ENCODE assay signal across 29 cellular contexts in genomic region chr21:39854572-39854971, GRCh38. TPM values are rescaled to one million over a fixed set of nuclear protein-coding genes. Genes with fewer than 3 reads are reported as not detected.
"Had no signal": no experiment of that assay in that cellular context is flagged by ENCODE, and none has a peak within 500 bp of the region (broad histone marks: within the 10 kb centered on the region; RNA-seq: fewer than 3 reads in every experiment).

No MANE protein-coding gene starts in this region.

- H3K4me1 Mint-ChIP-seq: activated naive CD4-positive, alpha-beta T cell treated with anti-CD3 and anti-CD28 coated beads, Interleukin-2, amount 10 ng/mL, durations not matched to agents 7 days and 5 days; activated naive CD8-positive, alpha-beta T cell treated with anti-CD3 and anti-CD28 coated beads, Interleukin-2, amount 50 U/mL, for 24 hours; central memory CD8-positive, alpha-beta T cell had no signal

- H3K9me3 ChIP-seq: colonic mucosa, left lung, tibial nerve, uterus had no signal

- H3K27me3 ChIP-seq: colonic mucosa, foreskin keratinocyte, left lung, tibial nerve, uterus had no signal

- H3K4me3 ChIP-seq: colonic mucosa, left lung, tibial nerve, uterus had no signal

- H3K27ac Mint-ChIP-seq: activated naive CD4-positive, alpha-beta T cell treated with anti-CD3 and anti-CD28 coated beads, Interleukin-2, amount 10 ng/mL, durations not matched to agents 7 days and 5 days; activated naive CD8-positive, alpha-beta T cell treated with anti-CD3 and anti-CD28 coated beads, Interleukin-2, amount 50 U/mL, for 24 hours; brain; mesothelial cell of epicardium; natural killer cell treated with Interleukin-12 subunit alpha and Interleukin-12 subunit beta and Interleukin-15 and Interleukin-18, amount 100 ng/mL, for 72 hours; progenitor cell of endocrine pancreas had no signal

- H3K4me3 Mint-ChIP-seq: activated naive CD4-positive, alpha-beta T cell treated with anti-CD3 and anti-CD28 coated beads, Interleukin-2, amount 10 ng/mL, durations not matched to agents 7 days and 5 days; activated naive CD8-positive, alpha-beta T cell treated with anti-CD3 and anti-CD28 coated beads, Interleukin-2, amount 50 U/mL, for 24 hours; brain; central memory CD8-positive, alpha-beta T cell; mesothelial cell of epicardium; natural killer cell treated with Interleukin-12 subunit alpha and Interleukin-12 subunit beta and Interleukin-15 and Interleukin-18, amount 100 ng/mL, for 72 hours had no signal

- DNase-seq: activated CD4-positive, alpha-beta T cell treated with anti-CD3 and anti-CD28 coated beads for 48 hours; activated CD4-positive, CD25-positive, alpha-beta regulatory T cell; activated CD8-positive, alpha-beta memory T cell treated with anti-CD3 and anti-CD28 coated beads, Interleukin-2, amount 50 U/mL, for 48 hours; activated effector memory CD4-positive, alpha-beta T cell treated with Interleukin-2 at 50 U/mL for 16 hours; activated naive CD4-positive, alpha-beta T cell treated with anti-CD3 and anti-CD28 coated beads, Interleukin-2, amount 10 ng/mL, durations not matched to agents 7 days and 5 days; activated naive CD8-positive, alpha-beta T cell treated with anti-CD3 and anti-CD28 coated beads, Interleukin-2, amount 50 U/mL, for 24 hours; activated T-cell treated with anti-CD3 and anti-CD28 coated beads, Interleukin-2, amount 50 U/mL, for 48 hours; anterior cingulate cortex; colonic mucosa; foreskin keratinocyte; hypothalamus; kidney; left lung; occipital lobe; right cardiac atrium; stimulated activated CD4-positive, alpha-beta T cell treated with anti-CD3 and anti-CD28 coated beads, Interleukin-2, amount 100 ng/mL, for 24 hours; stimulated activated naive CD8-positive, alpha-beta T cell treated with anti-CD3 and anti-CD28 coated beads, Interleukin-15, Interleukin-2, amounts not matched to agents 100 U/mL and 50 U/mL, for 24 hours; substantia nigra; uterus had no signal

- H3K36me3 Mint-ChIP-seq: activated naive CD4-positive, alpha-beta T cell treated with anti-CD3 and anti-CD28 coated beads, Interleukin-2, amount 10 ng/mL, durations not matched to agents 7 days and 5 days; brain; mesothelial cell of epicardium; natural killer cell treated with Interleukin-12 subunit alpha and Interleukin-12 subunit beta and Interleukin-15 and Interleukin-18, amount 100 ng/mL, for 72 hours had no signal

- ATAC-seq: activated naive CD8-positive, alpha-beta T cell treated with anti-CD3 and anti-CD28 coated beads, Interleukin-2, amount 50 U/mL, for 24 hours; foreskin keratinocyte; left lung; natural killer cell treated with Interleukin-12 subunit alpha and Interleukin-12 subunit beta and Interleukin-15 and Interleukin-18, amount 100 ng/mL, for 72 hours; right cardiac atrium; stimulated activated naive CD8-positive, alpha-beta T cell treated with anti-CD3 and anti-CD28 coated beads, Interleukin-15, Interleukin-2, amounts not matched to agents 100 U/mL and 50 U/mL, for 24 hours had no signal

- H3K4me1 ChIP-seq: colonic mucosa, foreskin keratinocyte, left lung, tibial nerve, uterus had no signal

- H3K36me3 ChIP-seq: colonic mucosa, left lung, tibial nerve, uterus had no signal

- H3K27ac ChIP-seq: colonic mucosa, foreskin keratinocyte, left lung, tibial nerve, uterus had no signal

- H3K27me3 Mint-ChIP-seq: activated naive CD4-positive, alpha-beta T cell treated with anti-CD3 and anti-CD28 coated beads, Interleukin-2, amount 10 ng/mL, durations not matched to agents 7 days and 5 days; activated naive CD8-positive, alpha-beta T cell treated with anti-CD3 and anti-CD28 coated beads, Interleukin-2, amount 50 U/mL, for 24 hours; central memory CD8-positive, alpha-beta T cell; progenitor cell of endocrine pancreas had no signal

RNA-seq across cellular contexts. Expression of gene PCP4, which starts 12.7 kb away (rescaled TPM):
- total RNA-seq: epithelial cell of proximal tubule; fibroblast of lung; foreskin keratinocyte; lung microvascular endothelial cell; natural killer cell treated with Interleukin-12 subunit alpha and Interleukin-12 subunit beta and Interleukin-15 and Interleukin-18, amount 100 ng/mL, for 72 hours; skeletal muscle tissue had no signal
